1 cellular context compared by ENCODE assay signal in the genomic region with DNA sequence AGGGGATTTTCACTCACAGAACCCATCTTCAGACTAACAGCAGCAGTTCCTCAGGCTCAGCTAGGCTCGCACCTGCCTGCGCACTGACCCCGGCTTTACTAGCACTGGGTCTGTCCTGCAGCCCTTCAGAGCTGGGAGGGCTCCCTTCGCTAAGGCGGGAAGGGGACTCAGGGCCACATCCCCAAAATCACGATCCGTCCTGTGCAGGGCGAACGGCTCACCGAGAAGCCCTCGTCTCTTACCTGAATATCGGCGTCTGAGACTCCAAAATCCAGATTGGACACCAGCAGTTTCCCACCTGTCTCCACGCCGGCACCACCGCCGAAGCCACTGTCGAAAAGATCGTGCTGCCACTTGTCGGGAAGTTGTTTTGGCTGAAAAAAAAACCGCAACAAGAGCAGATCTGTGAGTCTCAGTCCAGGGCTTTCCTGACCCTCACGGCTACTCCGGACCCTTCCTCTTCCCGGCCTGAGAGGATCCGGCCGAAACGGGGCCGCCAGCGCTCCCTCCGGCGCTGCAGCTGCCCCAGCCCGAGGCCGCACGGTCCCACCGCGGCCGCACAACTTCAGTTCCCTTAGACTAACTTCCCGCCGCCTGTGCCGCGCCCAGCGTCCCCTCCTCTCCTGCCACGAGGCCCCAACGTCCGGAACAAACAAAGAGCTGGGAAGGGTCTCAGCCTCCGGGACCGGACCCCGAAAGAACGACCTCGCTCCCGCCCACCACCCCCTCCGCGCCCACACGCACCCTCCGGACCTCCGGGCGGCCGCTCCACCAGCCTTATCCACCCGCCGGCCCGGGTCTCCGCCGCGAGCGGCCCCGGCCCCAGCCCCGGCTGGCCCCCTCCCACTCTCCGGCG.
A peak's percentile ranks its signal among the peaks of the same experiment; 100 is the strongest.
TF ChIP-seq lines count a peak whose summit lies in the region.

No MANE protein-coding gene starts in this region.

TF ChIP-seq in H1, 55 proteins besides CTCF, POLR2A, EP300 and RAD21:
- TF ChIP-seq MAX (IDR thresholded peaks at IDR 0.05): peak; percentile 24; the same call in 1 of the 2 replicates
- TF ChIP-seq PHF8 (conservative IDR thresholded peaks at IDR 0.05; ENCODE audit: low read depth, low read length): peak; percentile 20; the same call in 1 of the 2 replicates
- no peak for TF ChIP-seq POU5F1 (IDR thresholded peaks at IDR 0.05; ENCODE audit: low read depth, low read length)
- TF ChIP-seq JUND (IDR thresholded peaks at IDR 0.05; ENCODE audit: low read length): no peak
- no peak for TF ChIP-seq SP1 (IDR thresholded peaks at IDR 0.05; ENCODE audit: low read depth, low read length)
- TF ChIP-seq KDM5A (IDR thresholded peaks at IDR 0.05; ENCODE audit: low read length): 0 out of 2 replicates have a peak, but pooled peaks have one; percentile 38
- TF ChIP-seq, protein P1, sequence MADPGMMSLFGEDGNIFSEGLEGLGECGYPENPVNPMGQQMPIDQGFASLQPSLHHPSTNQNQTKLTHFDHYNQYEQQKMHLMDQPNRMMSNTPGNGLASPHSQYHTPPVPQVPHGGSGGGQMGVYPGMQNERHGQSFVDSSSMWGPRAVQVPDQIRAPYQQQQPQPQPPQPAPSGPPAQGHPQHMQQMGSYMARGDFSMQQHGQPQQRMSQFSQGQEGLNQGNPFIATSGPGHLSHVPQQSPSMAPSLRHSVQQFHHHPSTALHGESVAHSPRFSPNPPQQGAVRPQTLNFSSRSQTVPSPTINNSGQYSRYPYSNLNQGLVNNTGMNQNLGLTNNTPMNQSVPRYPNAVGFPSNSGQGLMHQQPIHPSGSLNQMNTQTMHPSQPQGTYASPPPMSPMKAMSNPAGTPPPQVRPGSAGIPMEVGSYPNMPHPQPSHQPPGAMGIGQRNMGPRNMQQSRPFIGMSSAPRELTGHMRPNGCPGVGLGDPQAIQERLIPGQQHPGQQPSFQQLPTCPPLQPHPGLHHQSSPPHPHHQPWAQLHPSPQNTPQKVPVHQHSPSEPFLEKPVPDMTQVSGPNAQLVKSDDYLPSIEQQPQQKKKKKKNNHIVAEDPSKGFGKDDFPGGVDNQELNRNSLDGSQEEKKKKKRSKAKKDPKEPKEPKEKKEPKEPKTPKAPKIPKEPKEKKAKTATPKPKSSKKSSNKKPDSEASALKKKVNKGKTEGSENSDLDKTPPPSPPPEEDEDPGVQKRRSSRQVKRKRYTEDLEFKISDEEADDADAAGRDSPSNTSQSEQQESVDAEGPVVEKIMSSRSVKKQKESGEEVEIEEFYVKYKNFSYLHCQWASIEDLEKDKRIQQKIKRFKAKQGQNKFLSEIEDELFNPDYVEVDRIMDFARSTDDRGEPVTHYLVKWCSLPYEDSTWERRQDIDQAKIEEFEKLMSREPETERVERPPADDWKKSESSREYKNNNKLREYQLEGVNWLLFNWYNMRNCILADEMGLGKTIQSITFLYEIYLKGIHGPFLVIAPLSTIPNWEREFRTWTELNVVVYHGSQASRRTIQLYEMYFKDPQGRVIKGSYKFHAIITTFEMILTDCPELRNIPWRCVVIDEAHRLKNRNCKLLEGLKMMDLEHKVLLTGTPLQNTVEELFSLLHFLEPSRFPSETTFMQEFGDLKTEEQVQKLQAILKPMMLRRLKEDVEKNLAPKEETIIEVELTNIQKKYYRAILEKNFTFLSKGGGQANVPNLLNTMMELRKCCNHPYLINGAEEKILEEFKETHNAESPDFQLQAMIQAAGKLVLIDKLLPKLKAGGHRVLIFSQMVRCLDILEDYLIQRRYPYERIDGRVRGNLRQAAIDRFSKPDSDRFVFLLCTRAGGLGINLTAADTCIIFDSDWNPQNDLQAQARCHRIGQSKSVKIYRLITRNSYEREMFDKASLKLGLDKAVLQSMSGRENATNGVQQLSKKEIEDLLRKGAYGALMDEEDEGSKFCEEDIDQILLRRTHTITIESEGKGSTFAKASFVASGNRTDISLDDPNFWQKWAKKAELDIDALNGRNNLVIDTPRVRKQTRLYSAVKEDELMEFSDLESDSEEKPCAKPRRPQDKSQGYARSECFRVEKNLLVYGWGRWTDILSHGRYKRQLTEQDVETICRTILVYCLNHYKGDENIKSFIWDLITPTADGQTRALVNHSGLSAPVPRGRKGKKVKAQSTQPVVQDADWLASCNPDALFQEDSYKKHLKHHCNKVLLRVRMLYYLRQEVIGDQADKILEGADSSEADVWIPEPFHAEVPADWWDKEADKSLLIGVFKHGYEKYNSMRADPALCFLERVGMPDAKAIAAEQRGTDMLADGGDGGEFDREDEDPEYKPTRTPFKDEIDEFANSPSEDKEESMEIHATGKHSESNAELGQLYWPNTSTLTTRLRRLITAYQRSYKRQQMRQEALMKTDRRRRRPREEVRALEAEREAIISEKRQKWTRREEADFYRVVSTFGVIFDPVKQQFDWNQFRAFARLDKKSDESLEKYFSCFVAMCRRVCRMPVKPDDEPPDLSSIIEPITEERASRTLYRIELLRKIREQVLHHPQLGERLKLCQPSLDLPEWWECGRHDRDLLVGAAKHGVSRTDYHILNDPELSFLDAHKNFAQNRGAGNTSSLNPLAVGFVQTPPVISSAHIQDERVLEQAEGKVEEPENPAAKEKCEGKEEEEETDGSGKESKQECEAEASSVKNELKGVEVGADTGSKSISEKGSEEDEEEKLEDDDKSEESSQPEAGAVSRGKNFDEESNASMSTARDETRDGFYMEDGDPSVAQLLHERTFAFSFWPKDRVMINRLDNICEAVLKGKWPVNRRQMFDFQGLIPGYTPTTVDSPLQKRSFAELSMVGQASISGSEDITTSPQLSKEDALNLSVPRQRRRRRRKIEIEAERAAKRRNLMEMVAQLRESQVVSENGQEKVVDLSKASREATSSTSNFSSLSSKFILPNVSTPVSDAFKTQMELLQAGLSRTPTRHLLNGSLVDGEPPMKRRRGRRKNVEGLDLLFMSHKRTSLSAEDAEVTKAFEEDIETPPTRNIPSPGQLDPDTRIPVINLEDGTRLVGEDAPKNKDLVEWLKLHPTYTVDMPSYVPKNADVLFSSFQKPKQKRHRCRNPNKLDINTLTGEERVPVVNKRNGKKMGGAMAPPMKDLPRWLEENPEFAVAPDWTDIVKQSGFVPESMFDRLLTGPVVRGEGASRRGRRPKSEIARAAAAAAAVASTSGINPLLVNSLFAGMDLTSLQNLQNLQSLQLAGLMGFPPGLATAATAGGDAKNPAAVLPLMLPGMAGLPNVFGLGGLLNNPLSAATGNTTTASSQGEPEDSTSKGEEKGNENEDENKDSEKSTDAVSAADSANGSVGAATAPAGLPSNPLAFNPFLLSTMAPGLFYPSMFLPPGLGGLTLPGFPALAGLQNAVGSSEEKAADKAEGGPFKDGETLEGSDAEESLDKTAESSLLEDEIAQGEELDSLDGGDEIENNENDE (IDR thresholded peaks at IDR 0.05; ENCODE audit: insufficient replicate concordance, low read length): no peak
- TF ChIP-seq FOSL1 (IDR thresholded peaks at IDR 0.05; ENCODE audit: insufficient read depth, low read depth, low read length): no peak
